In the genomic region with DNA sequence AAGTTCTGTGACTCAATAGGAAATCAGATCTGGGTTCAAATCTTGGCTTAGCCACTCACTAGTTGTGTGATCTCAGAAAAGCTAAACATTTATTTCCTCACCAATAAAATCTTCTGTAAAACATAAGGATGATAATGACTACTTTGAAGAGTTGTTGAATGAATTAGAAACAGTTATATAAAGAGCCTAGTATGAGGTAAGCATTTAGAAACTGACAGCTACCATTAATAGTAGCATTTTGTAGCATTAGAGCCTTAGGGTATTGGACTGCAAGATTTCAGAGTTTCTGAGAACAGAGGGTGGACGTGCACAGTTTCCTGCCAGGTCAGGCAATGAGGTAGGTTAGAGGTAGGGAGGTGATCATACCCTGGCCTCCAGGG, we compare ENCODE assay signal across 11 cellular contexts.
A peak's percentile ranks its signal among the peaks of the same experiment; 100 is the strongest.
DNase-seq lines count a peak whose midpoint lies in the region; ATAC-seq and TF ChIP-seq lines count a peak whose summit lies in the region.
"Had no signal": no experiment of that assay in that cellular context is flagged by ENCODE, and none has a peak within 500 bp of the region (broad histone marks: within the 10 kb centered on the region; RNA-seq: fewer than 3 reads in every experiment).

No MANE protein-coding gene starts in this region.

- H3K27me3 ChIP-seq in OCI-LY1 (ENCODE audit: insufficient read depth, low read length): no peaks in the 10 kb centered on the region
- H3K27me3 ChIP-seq: cardiac muscle cell had no signal

- no peak overlapping the region for H3K4me3 ChIP-seq in OCI-LY1 (ENCODE audit: low read depth, low read length, poor library complexity, severe bottlenecking)
- H3K4me3 ChIP-seq: cardiac muscle cell had no signal

- peak overlapping the region; percentile 52 for H3K4me2 ChIP-seq in OCI-LY1 (ENCODE audit: low read length)

- TF ChIP-seq CTCF in GM13977 (IDR thresholded peaks at IDR 0.05; ENCODE audit: extremely low read depth, insufficient read depth, missing control alignments): no peak
- TF ChIP-seq CTCF in GM20000 (IDR thresholded peaks at IDR 0.05; ENCODE audit: extremely low read depth, missing control alignments): no peak
- no peak for TF ChIP-seq CTCF in OCI-LY1 (IDR thresholded peaks at IDR 0.05; ENCODE audit: low read length)
- TF ChIP-seq CTCF in RWPE1 (conservative IDR thresholded peaks at IDR 0.05; ENCODE audit: low read depth): no peak

- H4K20me1 ChIP-seq in OCI-LY1 (ENCODE audit: insufficient read depth, low read length): no peaks in the 10 kb centered on the region

- H3K9ac ChIP-seq in OCI-LY1 (ENCODE audit: low read length): peak overlapping the region; percentile 29; the same call in 1 of the 2 replicates

- no peaks in the 10 kb centered on the region for H3K9me3 ChIP-seq in OCI-LY1 (ENCODE audit: low read length)

- ATAC-seq in HG02885 (IDR thresholded peaks at IDR 0.05; ENCODE audit: poor library complexity, unreplicated experiment): peak; percentile 45
- ATAC-seq: activated T-helper 17 cell treated with anti-CD3 and anti-CD28 coated beads, Interleukin-2, amount 50 U/mL, for 72 hours had no signal

- H3K9me2 ChIP-seq in OCI-LY1 (ENCODE audit: low read depth, low read length): no peaks in the 10 kb centered on the region

- no peaks in the 10 kb centered on the region for H3K36me3 ChIP-seq in OCI-LY1 (ENCODE audit: insufficient read depth, low read length)
- H3K36me3 ChIP-seq: cardiac muscle cell had no signal

- POLR2A ChIA-PET in RWPE1 (lab: Yijun Ruan, JAX; ENCODE audit: low non-redundant PET): no interaction called here

- in situ Hi-C loops in GM13977 (cut with MboI; ENCODE audit: low pct_unique_long_range_greater_than_20kb, low sequenced_read_pairs, unreplicated experiment): no loop called here

- H2AFZ ChIP-seq in OCI-LY1 (ENCODE audit: low read length): no peak overlapping the region

- CTCF ChIA-PET in RWPE1 (lab: Yijun Ruan, JAX): interaction anchor here (0.6 to 0.8 kb wide), 2 partner anchors 17 to 254 kb away, joined by 3 to 4 read pairs; no protein-coding TSS in a partner anchor

- H3K79me2 ChIP-seq in OCI-LY1 (ENCODE audit: insufficient read depth, low read length): no peaks in the 10 kb centered on the region

- DNase-seq in GM13977 (ENCODE audit: low spot score) (peak; percentile 32), GM20000 (ENCODE audit: low spot score) (peak; percentile 41), MV-4-11 (lab: John Stamatoyannopoulos, UW) (no peak), dedifferentiated amniotic fluid mesenchymal stem cell (ENCODE audit: extremely low spot score) (no peak), putamen (ENCODE audit: low spot score) (no peak), RWPE1 (ENCODE audit: low spot score) (no peak)
- DNase-seq: NCI-H1048 had no signal

- peaks cover 57% of the 10 kb centered on the region for H3K4me1 ChIP-seq in OCI-LY1 (ENCODE audit: insufficient read depth, low read length, severe bottlenecking)

- peak overlapping the region; percentile 94 for H3K27ac ChIP-seq in OCI-LY1 (ENCODE audit: low read depth, low read length, poor library complexity, severe bottlenecking)
- no peak overlapping the region for H3K27ac ChIP-seq in RWPE1
- H3K27ac ChIP-seq: cardiac muscle cell had no signal

- H3F3A ChIP-seq in OCI-LY1 (ENCODE audit: insufficient read depth, low read length): no peaks in the 10 kb centered on the region

Comparison
In these comparisons a context has a peak if more than half of its experiments do, and no peak if none do; other contexts are left out.
1. DNase-seq: peak in GM13977 (single experiment) and GM20000 (single experiment); none in MV-4-11 (single experiment), dedifferentiated amniotic fluid mesenchymal stem cell (single experiment), putamen (single experiment) and RWPE1 (single experiment).